ENCODE assay signal across 14 cellular contexts in the genomic region with DNA sequence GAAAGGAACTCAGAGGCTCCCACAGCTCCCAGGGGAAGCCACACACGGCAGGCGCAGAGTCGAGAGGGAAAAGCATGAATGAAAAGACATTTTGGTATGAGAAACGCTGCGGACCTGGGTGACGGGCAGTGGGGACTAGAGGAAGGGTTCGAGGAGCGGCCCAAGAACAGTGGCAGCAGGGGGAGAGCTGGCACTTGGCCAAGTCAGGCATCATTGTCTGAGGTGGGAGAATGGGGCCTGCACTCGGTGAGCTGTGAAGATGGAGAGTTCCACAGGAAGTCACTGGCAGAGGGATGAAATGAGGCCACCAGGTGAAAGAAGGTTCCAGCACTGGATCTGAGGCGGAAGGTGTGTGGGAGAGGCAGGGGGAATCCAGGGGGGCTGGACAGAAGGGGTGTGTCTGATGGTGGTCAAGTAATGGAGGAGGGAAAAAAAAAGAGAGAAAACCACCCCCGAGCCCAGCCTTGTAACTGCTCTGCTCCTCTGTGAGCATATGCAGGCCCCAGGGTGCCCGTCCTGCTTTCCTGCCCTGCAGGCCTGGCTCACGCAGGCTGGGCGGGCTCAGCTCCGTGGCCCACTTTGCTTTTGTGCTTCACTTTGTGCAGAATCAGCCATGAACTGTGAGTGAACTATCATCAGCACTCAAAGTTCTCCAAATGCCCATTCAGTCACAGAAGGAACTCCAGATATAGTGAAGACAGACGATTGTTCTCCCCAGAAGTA. TPM values are rescaled to one million over a fixed set of nuclear protein-coding genes. Genes with fewer than 3 reads are reported as not detected.
DNase-seq lines count a peak whose midpoint lies in the region; ATAC-seq and TF ChIP-seq lines count a peak whose summit lies in the region.
"Had no signal": no experiment of that assay in that cellular context is flagged by ENCODE, and none has a peak within 500 bp of the region (broad histone marks: within the 10 kb centered on the region; RNA-seq: fewer than 3 reads in every experiment).

No MANE protein-coding gene starts in this region.

- H3K27me3 Mint-ChIP-seq in CD4-positive, alpha-beta memory T cell = no peaks in the 10 kb centered on the region
- H3K27me3 Mint-ChIP-seq: B cell had no signal

- peak overlapping the region in 4 of 7 donors; percentile 13 to 66 (median 30) for H3K27ac Mint-ChIP-seq in CD4-positive, alpha-beta memory T cell
- H3K27ac Mint-ChIP-seq: B cell had no signal

- no peaks in the 10 kb centered on the region for H4K20me1 ChIP-seq in osteoblast (ENCODE audit: insufficient read depth, low read length)

- no peaks in the 10 kb centered on the region for H3K27me3 ChIP-seq in CD4-positive, alpha-beta memory T cell (ENCODE audit: insufficient read depth, low read length)
- H3K27me3 ChIP-seq in osteoblast (ENCODE audit: insufficient read depth, low read length) = no peaks in the 10 kb centered on the region
- H3K27me3 ChIP-seq in foreskin keratinocyte = no peaks in the 10 kb centered on the region

- H3K36me3 ChIP-seq in CD4-positive, alpha-beta memory T cell (ENCODE audit: insufficient read depth, low read length) = no peaks in the 10 kb centered on the region
- peaks cover 15% of the 10 kb centered on the region for H3K36me3 ChIP-seq in osteoblast (ENCODE audit: insufficient read depth, low read length)
- H3K36me3 ChIP-seq: HAP-1 had no signal

- ATAC-seq in foreskin keratinocyte (no peak), GM21576 (IDR thresholded peaks at IDR 0.05; ENCODE audit: unreplicated experiment) (no peak)

- no peak for TF ChIP-seq RAD21 in Ishikawa (IDR thresholded peaks at IDR 0.05; ENCODE audit: low read depth)

- H3K9me3 ChIP-seq in CD4-positive, alpha-beta memory T cell (ENCODE audit: control insufficient read depth in 1 of 2, low read length in 2 of 2) = no peaks in the 10 kb centered on the region
- no peaks in the 10 kb centered on the region for H3K9me3 ChIP-seq in osteoblast (ENCODE audit: low read depth, low read length)
- H3K9me3 ChIP-seq: HAP-1 had no signal

- H3K9me3 Mint-ChIP-seq in CD4-positive, alpha-beta memory T cell = peaks cover 0 to 1% (median 0%) of the 10 kb centered on the region in 8 donors

- intact Hi-C loops in CD4-positive, alpha-beta memory T cell (cut with micrococcal nuclease) = no loop called here

- no peaks in the 10 kb centered on the region for H3K79me2 ChIP-seq in osteoblast (ENCODE audit: insufficient read depth, low read length)

- no peak for TF ChIP-seq EP300 in Ishikawa (IDR thresholded peaks at IDR 0.05; ENCODE audit: borderline replicate concordance)

- no peak overlapping the region for H2AFZ ChIP-seq in osteoblast (ENCODE audit: low read length)

- no peak overlapping the region for H3K4me3 Mint-ChIP-seq in CD4-positive, alpha-beta memory T cell
- H3K4me3 Mint-ChIP-seq: B cell had no signal

- POLR2A ChIA-PET in CD4-positive, alpha-beta memory T cell (lab: Charles Lee; ENCODE audit: partially characterized antibody) = no interaction called here

- no peak overlapping the region for H3K27ac ChIP-seq in CD4-positive, alpha-beta memory T cell (ENCODE audit: low read depth, low read length)
- H3K27ac ChIP-seq in osteoblast (ENCODE audit: low read depth, low read length) = no peak overlapping the region
- H3K27ac ChIP-seq in foreskin keratinocyte = no peak overlapping the region

- H3K4me3 ChIP-seq in CD4-positive, alpha-beta memory T cell (ENCODE audit: low read length in 2 of 2) = no peak overlapping the region
- no peak overlapping the region for H3K4me3 ChIP-seq in osteoblast (ENCODE audit: insufficient read depth, low read length)
- H3K4me3 ChIP-seq: HAP-1 had no signal

- TF ChIP-seq CTCF in osteoblast (IDR thresholded peaks at IDR 0.05; ENCODE audit: extremely low read depth, low read depth, low read length) (no peak), foreskin keratinocyte (conservative IDR thresholded peaks at IDR 0.05) (no peak)

- H3K4me2 ChIP-seq in osteoblast (ENCODE audit: insufficient read depth, low read length) = no peak overlapping the region

- H3K4me1 Mint-ChIP-seq in CD4-positive, alpha-beta memory T cell = peaks cover 7 to 29% (median 18%) of the 10 kb centered on the region in 4 donors
- H3K4me1 Mint-ChIP-seq: B cell had no signal

- no peak for DNase-seq in CD4-positive, alpha-beta memory T cell
- DNase-seq in cerebellum (ENCODE audit: low spot score) (peak; percentile 89), osteoblast (ENCODE audit: insufficient read length, low spot score, missing footprints) (peak; percentile 75), foreskin keratinocyte (no peak), NCI-H2029 treated with DMSO at 0.1 percent for 48 hours (lab: John Stamatoyannopoulos, UW) (no peak)
- DNase-seq: KBM-7, NCI-H1436 treated with DMSO at 0.1 percent for 48 hours, NCI-H226, NCI-H526 had no signal

- H3K36me3 Mint-ChIP-seq in CD4-positive, alpha-beta memory T cell = no peaks in the 10 kb centered on the region

- CTCF ChIA-PET in CD4-positive, alpha-beta memory T cell (lab: Charles Lee; ENCODE audit: partially characterized antibody) = no interaction called here

- H3K4me1 ChIP-seq in CD4-positive, alpha-beta memory T cell (ENCODE audit: insufficient read depth, low read length) = peaks cover 27% of the 10 kb centered on the region
- H3K4me1 ChIP-seq in osteoblast (ENCODE audit: insufficient read depth, low read length) = no peaks in the 10 kb centered on the region
- no peaks in the 10 kb centered on the region for H3K4me1 ChIP-seq in foreskin keratinocyte

TF ChIP-seq in Ishikawa, 13 proteins besides CTCF, POLR2A, EP300 and RAD21:
- TF ChIP-seq NFIC (IDR thresholded peaks at IDR 0.05) (peak; percentile 24; the same call in 1 of the 2 replicates), TAF1 (IDR thresholded peaks at IDR 0.05; ENCODE audit: low read depth) (no peak)
- TF ChIP-seq, protein P1, sequence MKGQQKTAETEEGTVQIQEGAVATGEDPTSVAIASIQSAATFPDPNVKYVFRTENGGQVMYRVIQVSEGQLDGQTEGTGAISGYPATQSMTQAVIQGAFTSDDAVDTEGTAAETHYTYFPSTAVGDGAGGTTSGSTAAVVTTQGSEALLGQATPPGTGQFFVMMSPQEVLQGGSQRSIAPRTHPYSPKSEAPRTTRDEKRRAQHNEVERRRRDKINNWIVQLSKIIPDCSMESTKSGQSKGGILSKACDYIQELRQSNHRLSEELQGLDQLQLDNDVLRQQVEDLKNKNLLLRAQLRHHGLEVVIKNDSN (IDR thresholded peaks at IDR 0.05) = no peak

RNA-seq across cellular contexts. Expression of a gene that starts 31.8 kb away (rescaled TPM):
- total RNA-seq in CD4-positive, alpha-beta memory T cell = 100 to 1,000 TPM; 124 to 125 TPM
- 10 to 100 TPM; 95.9 to 97.1 TPM for polyA plus RNA-seq in CD4-positive, alpha-beta memory T cell
- total RNA-seq in cerebellum (3.3 TPM), osteoblast (7.7 and 8.3 TPM in 2 replicates), foreskin keratinocyte (4.1 and 10.7 TPM in 2 replicates)
- polyA plus RNA-seq in foreskin keratinocyte = 4.8 and 12.2 TPM in 2 replicates
- total RNA-seq: SK-MEL-5 had no signal

RNA-seq across cellular contexts. Expression of a gene that starts 46.6 kb away (rescaled TPM):
- total RNA-seq in CD4-positive, alpha-beta memory T cell = 1 to 10 TPM; 5.5 to 7.3 TPM
- 1 to 10 TPM; 3.3 to 3.8 TPM for polyA plus RNA-seq in CD4-positive, alpha-beta memory T cell
- total RNA-seq in cerebellum = 44.6 TPM
- 37.1 and 38.0 TPM in 2 replicates for total RNA-seq in osteoblast
- 8.1 and 8.4 TPM in 2 replicates for total RNA-seq in foreskin keratinocyte
- polyA plus RNA-seq in foreskin keratinocyte = 4.1 and 4.7 TPM in 2 replicates

RNA-seq across cellular contexts. Expression of a gene that starts 46.9 kb away (rescaled TPM):
- 10 to 100 TPM; 27.3 to 33.8 TPM for total RNA-seq in CD4-positive, alpha-beta memory T cell
- 1 to 10 TPM in 1 of 2 donors, under 1 TPM in 1; 0.55 to 5.1 TPM for polyA plus RNA-seq in CD4-positive, alpha-beta memory T cell
- total RNA-seq in cerebellum (13.4 TPM), osteoblast (9.7 and 11.2 TPM in 2 replicates), foreskin keratinocyte (9.8 and 10.4 TPM in 2 replicates)
- polyA plus RNA-seq in foreskin keratinocyte = 1.9 and 2.4 TPM in 2 replicates

Comparison
In these comparisons a context has a peak if more than half of its experiments do, and no peak if none do; other contexts are left out.
1. DNase-seq: peak in cerebellum (single experiment) and osteoblast (single experiment); none in CD4-positive, alpha-beta memory T cell (0 of 5), foreskin keratinocyte (0 of 2) and NCI-H2029 treated with DMSO at 0.1 percent for 48 hours (single experiment).
2. RNA of a gene that starts 31.8 kb away (total RNA-seq): 124 to 125 TPM in CD4-positive, alpha-beta memory T cell; 4.1 to 10.7 TPM in foreskin keratinocyte, 7.7 to 8.3 TPM in osteoblast and 3.3 TPM in cerebellum (single experiment); every median in the first group is over 10 times any median in the second.